Comparison of ENCODE assay signal across 2 cellular contexts in the genomic region with DNA sequence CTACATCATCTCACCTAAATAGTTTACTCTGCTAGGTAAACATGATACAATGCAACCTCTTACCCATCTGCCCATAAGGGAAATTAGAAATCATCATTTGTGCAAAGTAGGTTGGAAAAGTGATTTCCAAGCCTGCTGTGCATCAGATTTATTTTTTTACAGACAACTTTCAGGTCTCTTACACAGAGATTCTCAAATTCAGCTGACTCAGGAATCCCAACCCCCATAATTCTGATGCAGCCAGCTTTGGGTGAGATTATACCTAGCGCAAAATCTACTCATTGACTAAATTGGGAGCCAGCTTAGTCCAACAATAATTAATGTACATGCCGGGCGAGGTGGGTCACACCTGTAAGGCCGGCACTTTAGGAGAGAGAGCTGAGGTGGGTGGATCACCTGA.
A peak's percentile ranks its signal among the peaks of the same experiment; 100 is the strongest.
TF ChIP-seq lines count a peak whose summit lies in the region.

No MANE protein-coding gene starts in this region.

TF ChIP-seq in HepG2, 621 proteins besides CTCF, POLR2A, EP300 and RAD21:
- peak; percentile 26; the same call in 1 of the 2 replicates for TF ChIP-seq POLR2AphosphoS5 (IDR thresholded peaks at IDR 0.05; ENCODE audit: low read depth, low read length)
- TF ChIP-seq MAFK (conservative IDR thresholded peaks at IDR 0.05 in 1 of 2, IDR thresholded peaks at IDR 0.05 in 1 of 2; ENCODE audit: low read length in 2 of 2): peak; percentile 56 to 80; a peak in 3 of 4 replicates
- peak; percentile 41 for TF ChIP-seq MAFF (IDR thresholded peaks at IDR 0.05; ENCODE audit: low read depth, low read length)
- no peak for TF ChIP-seq HNRNPL (IDR thresholded peaks at IDR 0.05; ENCODE audit: low read depth, low read length)

TF ChIP-seq in SK-N-SH treated with all-trans-retinoic acid at 6 μM for 48 hours, 23 proteins besides CTCF, POLR2A, EP300 and RAD21:
- TF ChIP-seq SNAI2 (CRISPR knock-in tag; IDR thresholded peaks at IDR 0.05): no peak
- TF ChIP-seq TOX (CRISPR knock-in tag; IDR thresholded peaks at IDR 0.05; ENCODE audit: borderline replicate concordance): no peak
- TF ChIP-seq PPARA (CRISPR knock-in tag; IDR thresholded peaks at IDR 0.05; ENCODE audit: borderline replicate concordance): no peak
- no peak for TF ChIP-seq GLIS3 (CRISPR knock-in tag; IDR thresholded peaks at IDR 0.05)
- TF ChIP-seq, protein P1, sequence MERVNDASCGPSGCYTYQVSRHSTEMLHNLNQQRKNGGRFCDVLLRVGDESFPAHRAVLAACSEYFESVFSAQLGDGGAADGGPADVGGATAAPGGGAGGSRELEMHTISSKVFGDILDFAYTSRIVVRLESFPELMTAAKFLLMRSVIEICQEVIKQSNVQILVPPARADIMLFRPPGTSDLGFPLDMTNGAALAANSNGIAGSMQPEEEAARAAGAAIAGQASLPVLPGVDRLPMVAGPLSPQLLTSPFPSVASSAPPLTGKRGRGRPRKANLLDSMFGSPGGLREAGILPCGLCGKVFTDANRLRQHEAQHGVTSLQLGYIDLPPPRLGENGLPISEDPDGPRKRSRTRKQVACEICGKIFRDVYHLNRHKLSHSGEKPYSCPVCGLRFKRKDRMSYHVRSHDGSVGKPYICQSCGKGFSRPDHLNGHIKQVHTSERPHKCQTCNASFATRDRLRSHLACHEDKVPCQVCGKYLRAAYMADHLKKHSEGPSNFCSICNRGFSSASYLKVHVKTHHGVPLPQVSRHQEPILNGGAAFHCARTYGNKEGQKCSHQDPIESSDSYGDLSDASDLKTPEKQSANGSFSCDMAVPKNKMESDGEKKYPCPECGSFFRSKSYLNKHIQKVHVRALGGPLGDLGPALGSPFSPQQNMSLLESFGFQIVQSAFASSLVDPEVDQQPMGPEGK (CRISPR knock-in tag; IDR thresholded peaks at IDR 0.05; ENCODE audit: borderline replicate concordance): no peak
- TF ChIP-seq ESRRG (CRISPR knock-in tag; IDR thresholded peaks at IDR 0.05): no peak
- no peak for TF ChIP-seq ARNTL (CRISPR knock-in tag; IDR thresholded peaks at IDR 0.05; ENCODE audit: borderline replicate concordance, low read depth)
- no peak for TF ChIP-seq ZFP30 (CRISPR knock-in tag; IDR thresholded peaks at IDR 0.05)
- TF ChIP-seq, protein P2, sequence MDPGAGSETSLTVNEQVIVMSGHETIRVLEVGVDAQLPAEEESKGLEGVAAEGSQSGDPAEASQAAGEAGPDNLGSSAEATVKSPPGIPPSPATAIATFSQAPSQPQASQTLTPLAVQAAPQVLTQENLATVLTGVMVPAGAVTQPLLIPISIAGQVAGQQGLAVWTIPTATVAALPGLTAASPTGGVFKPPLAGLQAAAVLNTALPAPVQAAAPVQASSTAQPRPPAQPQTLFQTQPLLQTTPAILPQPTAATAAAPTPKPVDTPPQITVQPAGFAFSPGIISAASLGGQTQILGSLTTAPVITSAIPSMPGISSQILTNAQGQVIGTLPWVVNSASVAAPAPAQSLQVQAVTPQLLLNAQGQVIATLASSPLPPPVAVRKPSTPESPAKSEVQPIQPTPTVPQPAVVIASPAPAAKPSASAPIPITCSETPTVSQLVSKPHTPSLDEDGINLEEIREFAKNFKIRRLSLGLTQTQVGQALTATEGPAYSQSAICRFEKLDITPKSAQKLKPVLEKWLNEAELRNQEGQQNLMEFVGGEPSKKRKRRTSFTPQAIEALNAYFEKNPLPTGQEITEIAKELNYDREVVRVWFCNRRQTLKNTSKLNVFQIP (CRISPR knock-in tag; IDR thresholded peaks at IDR 0.05; ENCODE audit: borderline replicate concordance, low read depth): no peak
